13 cellular contexts compared by ENCODE assay signal in genomic region chr20:4040283-4041179, GRCh38. TPM values are rescaled to one million over a fixed set of nuclear protein-coding genes. Genes with fewer than 3 reads are reported as not detected.
DNase-seq lines count a peak whose midpoint lies in the region; ATAC-seq and TF ChIP-seq lines count a peak whose summit lies in the region.
"Had no signal": no experiment of that assay in that cellular context is flagged by ENCODE, and none has a peak within 500 bp of the region (broad histone marks: within the 10 kb centered on the region; RNA-seq: fewer than 3 reads in every experiment).

No MANE protein-coding gene starts in this region.

- H3K9me3 ChIP-seq in osteoblast (ENCODE audit: low read depth, low read length), result peaks cover 5% of the 10 kb centered on the region

- H3K4me1 Mint-ChIP-seq in activated T-helper 2 cell treated with anti-CD3 and anti-CD28 coated beads, Interferon-gamma antibody, Interleukin-2, Interleukin-4, amounts not matched to agents 10 μg/mL and 5 μg/mL and 100 μg/mL, durations not matched to agents 14 hours and 24 hours and 36 hours (ENCODE audit: low read depth), result peaks cover 35% of the 10 kb centered on the region

- H3K4me3 ChIP-seq in fibroblast of villous mesenchyme (ENCODE audit: low read depth, low read length) (no peak overlapping the region), osteoblast (ENCODE audit: insufficient read depth, low read length) (no peak overlapping the region)

- peaks cover 3% of the 10 kb centered on the region for H3K36me3 Mint-ChIP-seq in activated T-helper 2 cell treated with anti-CD3 and anti-CD28 coated beads, Interferon-gamma antibody, Interleukin-2, Interleukin-4, amounts not matched to agents 10 μg/mL and 5 μg/mL and 100 μg/mL, durations not matched to agents 14 hours and 24 hours and 36 hours (ENCODE audit: low read depth)

- H3K36me3 ChIP-seq in osteoblast (ENCODE audit: insufficient read depth, low read length), result no peaks in the 10 kb centered on the region
- H3K36me3 ChIP-seq: brain microvascular endothelial cell had no signal

- peaks cover 29% of the 10 kb centered on the region for H3K4me1 ChIP-seq in osteoblast (ENCODE audit: insufficient read depth, low read length)

- H3K27ac Mint-ChIP-seq in activated T-helper 2 cell treated with anti-CD3 and anti-CD28 coated beads, Interferon-gamma antibody, Interleukin-2, Interleukin-4, amounts not matched to agents 10 μg/mL and 5 μg/mL and 100 μg/mL, durations not matched to agents 14 hours and 24 hours and 36 hours, result peak overlapping the region; percentile 15
- H3K27ac Mint-ChIP-seq: activated CD4-positive, alpha-beta T cell treated with anti-CD3 and anti-CD28 coated beads, Interleukin-2, amount 10 ng/mL, durations not matched to agents 24 days and 14 days had no signal

- ATAC-seq in HG02571 (IDR thresholded peaks at IDR 0.05; ENCODE audit: unreplicated experiment), result no peak

- H3K79me2 ChIP-seq in osteoblast (ENCODE audit: insufficient read depth, low read length), result no peaks in the 10 kb centered on the region

- H2AFZ ChIP-seq in osteoblast (ENCODE audit: low read length), result no peak overlapping the region

- no peaks in the 10 kb centered on the region for H3K27me3 Mint-ChIP-seq in activated T-helper 2 cell treated with anti-CD3 and anti-CD28 coated beads, Interferon-gamma antibody, Interleukin-2, Interleukin-4, amounts not matched to agents 10 μg/mL and 5 μg/mL and 100 μg/mL, durations not matched to agents 14 hours and 24 hours and 36 hours (ENCODE audit: low read depth)

- H4K20me1 ChIP-seq in osteoblast (ENCODE audit: insufficient read depth, low read length), result no peaks in the 10 kb centered on the region

- intact Hi-C loops in activated T-helper 2 cell treated with anti-CD3 and anti-CD28 coated beads, Interferon-gamma antibody, Interleukin-2, Interleukin-4, amounts not matched to agents 10 μg/mL and 5 μg/mL and 100 μg/mL, durations not matched to agents 14 hours and 24 hours and 36 hours (cut with micrococcal nuclease), result no loop called here
- intact Hi-C loops in cardiac septum (cut with DNase I), result no loop called here

- H3K4me3 Mint-ChIP-seq in activated T-helper 2 cell treated with anti-CD3 and anti-CD28 coated beads, Interferon-gamma antibody, Interleukin-2, Interleukin-4, amounts not matched to agents 10 μg/mL and 5 μg/mL and 100 μg/mL, durations not matched to agents 14 hours and 24 hours and 36 hours (ENCODE audit: low read depth), result no peak overlapping the region
- H3K4me3 Mint-ChIP-seq: activated CD4-positive, alpha-beta T cell treated with anti-CD3 and anti-CD28 coated beads, Interleukin-2, amount 10 ng/mL, durations not matched to agents 24 days and 14 days had no signal

- H3K27me3 ChIP-seq in osteoblast (ENCODE audit: insufficient read depth, low read length), result no peaks in the 10 kb centered on the region
- H3K27me3 ChIP-seq: brain microvascular endothelial cell had no signal

- peak overlapping the region; percentile 36 for H3K27ac ChIP-seq in osteoblast (ENCODE audit: low read depth, low read length)
- H3K27ac ChIP-seq: brain microvascular endothelial cell had no signal

- H3K4me2 ChIP-seq in osteoblast (ENCODE audit: insufficient read depth, low read length), result no peak overlapping the region

- TF ChIP-seq CTCF in fibroblast of villous mesenchyme (IDR thresholded peaks at IDR 0.05; ENCODE audit: insufficient read depth, low read depth, low read length) (no peak), osteoblast (IDR thresholded peaks at IDR 0.05; ENCODE audit: extremely low read depth, low read depth, low read length) (no peak)

- DNase-seq in EL, result peak; percentile 64
- DNase-seq in activated T-helper 2 cell treated with anti-CD3 and anti-CD28 coated beads, Interferon-gamma antibody, Interleukin-2, Interleukin-4, amounts not matched to agents 10 μg/mL and 5 μg/mL and 100 μg/mL, durations not matched to agents 14 hours and 24 hours and 36 hours (ENCODE audit: low spot score), result no peak
- peak; percentile 46 for DNase-seq in fibroblast of villous mesenchyme (ENCODE audit: low read depth)
- no peak for DNase-seq in osteoblast (ENCODE audit: insufficient read length, low spot score, missing footprints)
- no peak for DNase-seq in cardiac septum (ENCODE audit: low spot score)
- no peak for DNase-seq in RKO (ENCODE audit: low spot score)
- no peak for DNase-seq in NOMO-1 treated with DMSO at 0.1 percent for 48 hours (lab: John Stamatoyannopoulos, UW; ENCODE audit: unreplicated experiment)
- DNase-seq: activated CD4-positive, alpha-beta T cell treated with anti-CD3 and anti-CD28 coated beads, Interleukin-2, amount 10 ng/mL, durations not matched to agents 24 days and 14 days; brain microvascular endothelial cell; hippocampal formation; NCI-H1436; NCI-H510A had no signal

- H3K9me3 Mint-ChIP-seq in activated T-helper 2 cell treated with anti-CD3 and anti-CD28 coated beads, Interferon-gamma antibody, Interleukin-2, Interleukin-4, amounts not matched to agents 10 μg/mL and 5 μg/mL and 100 μg/mL, durations not matched to agents 14 hours and 24 hours and 36 hours, result peaks cover 9% of the 10 kb centered on the region

RNA-seq across cellular contexts. Expression of gene RNF24, which starts 25.2 kb away (rescaled TPM):
- 15.8 and 17.7 TPM in 2 replicates for total RNA-seq in activated T-helper 2 cell treated with anti-CD3 and anti-CD28 coated beads, Interferon-gamma antibody, Interleukin-2, Interleukin-4, amounts not matched to agents 10 μg/mL and 5 μg/mL and 100 μg/mL, durations not matched to agents 14 hours and 24 hours and 36 hours
- total RNA-seq in fibroblast of villous mesenchyme (15.5 TPM in 2 replicates), osteoblast (22.4 and 25.6 TPM in 2 replicates), cardiac septum (8.5 TPM)

Comparison
In these comparisons a context has a peak if more than half of its experiments do, and no peak if none do; other contexts are left out.
1. DNase-seq: peak in EL (single experiment) and fibroblast of villous mesenchyme (single experiment); none in activated T-helper 2 cell treated with anti-CD3 and anti-CD28 coated beads, Interferon-gamma antibody, Interleukin-2, Interleukin-4, amounts not matched to agents 10 μg/mL and 5 μg/mL and 100 μg/mL, durations not matched to agents 14 hours and 24 hours and 36 hours (single experiment), osteoblast (single experiment), cardiac septum (single experiment), RKO (single experiment) and NOMO-1 treated with DMSO at 0.1 percent for 48 hours (single experiment).